ENCODE assay signal across 9 cellular contexts in genomic region chr2:232633413-232634318, GRCh38. TPM values are rescaled to one million over a fixed set of nuclear protein-coding genes. Genes with fewer than 3 reads are reported as not detected.
DNase-seq lines count a peak whose midpoint lies in the region; TF ChIP-seq lines count a peak whose summit lies in the region.
"Had no signal": no experiment of that assay in that cellular context is flagged by ENCODE, and none has a peak within 500 bp of the region (broad histone marks: within the 10 kb centered on the region; RNA-seq: fewer than 3 reads in every experiment).

A gene with protein sequence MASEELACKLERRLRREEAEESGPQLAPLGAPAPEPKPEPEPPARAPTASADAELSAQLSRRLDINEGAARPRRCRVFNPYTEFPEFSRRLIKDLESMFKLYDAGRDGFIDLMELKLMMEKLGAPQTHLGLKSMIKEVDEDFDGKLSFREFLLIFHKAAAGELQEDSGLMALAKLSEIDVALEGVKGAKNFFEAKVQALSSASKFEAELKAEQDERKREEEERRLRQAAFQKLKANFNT (plus strand): TSS chr2:232633604. CDS start chr2:232633705, 101 bp downstream.

- no peaks in the 10 kb centered on the region for H4K20me1 ChIP-seq in Karpas-422 (ENCODE audit: insufficient read depth, low read depth, low read length)

- H3K36me3 ChIP-seq in esophagus squamous epithelium (no peaks in the 10 kb centered on the region), mucosa of rectum (ENCODE audit: control insufficient read depth in 2 of 2, insufficient read depth in 2 of 2, low read length in 2 of 2) (no peaks in the 10 kb centered on the region), Karpas-422 (ENCODE audit: insufficient read depth, low read length) (no peaks in the 10 kb centered on the region)

- TF ChIP-seq CTCF in esophagus squamous epithelium (IDR thresholded peaks at IDR 0.05) = no peak

- no peaks in the 10 kb centered on the region for H3K79me2 ChIP-seq in Karpas-422 (ENCODE audit: low read length)

- H3K9me3 ChIP-seq in esophagus squamous epithelium (no peaks in the 10 kb centered on the region), mucosa of rectum (ENCODE audit: control insufficient read depth in 2 of 2, low read length in 2 of 2) (peaks cover 0 to 3% of the 10 kb centered on the region in 2 donors), Karpas-422 (ENCODE audit: low read length) (no peaks in the 10 kb centered on the region)

- H3K4me2 ChIP-seq in Karpas-422 (ENCODE audit: low read depth, low read length, poor library complexity, severe bottlenecking) = no peak within 1 kb of the TSS

- WGBS in esophagus squamous epithelium, 2 donors = 0% methylated on average over 9 to 22 of the region's 101 CpGs

- H3K9ac ChIP-seq in mucosa of rectum (ENCODE audit: low read depth in 1 of 2, low read length in 2 of 2) = peak within 1 kb of the TSS in 1 of 2 donors; percentile 37
- no peak within 1 kb of the TSS for H3K9ac ChIP-seq in Karpas-422 (ENCODE audit: low read length)

- H3K9me2 ChIP-seq in Karpas-422 (replicated peaks; ENCODE audit: insufficient read depth, low read length) = no peaks in the 10 kb centered on the region

- peak in 2 of 4 donors; percentile 44 to 74 for TF ChIP-seq POLR2A in esophagus squamous epithelium (IDR thresholded peaks at IDR 0.05)

- H3K4me3 ChIP-seq in esophagus squamous epithelium (peak within 1 kb of the TSS; percentile 33 to 77 (median 54)), mucosa of rectum (ENCODE audit: low read length in 2 of 2) (peak within 1 kb of the TSS; percentile 49 to 52), Karpas-422 (ENCODE audit: low read length) (no peak within 1 kb of the TSS)

- H3K27me3 ChIP-seq in esophagus squamous epithelium (peaks cover 0 to 91% (median 11%) of the 10 kb centered on the region in 4 donors), mucosa of rectum (ENCODE audit: control insufficient read depth in 2 of 2, insufficient read depth in 2 of 2, low read length in 2 of 2) (peaks cover 22 to 25% of the 10 kb centered on the region in 2 donors), Karpas-422 (ENCODE audit: low read length) (no peaks in the 10 kb centered on the region)

- intact Hi-C loops in esophagus squamous epithelium (cut with DNase I) = no loop called here

- H3K4me1 ChIP-seq in esophagus squamous epithelium = peaks cover 5 to 30% (median 12%) of the 10 kb centered on the region in 3 donors
- H3K4me1 ChIP-seq in mucosa of rectum (ENCODE audit: control insufficient read depth in 2 of 2, insufficient read depth in 2 of 2, low read length in 2 of 2) = no peaks in the 10 kb centered on the region
- H3K4me1 ChIP-seq in Karpas-422 (ENCODE audit: low read length) = no peaks in the 10 kb centered on the region

- H2AFZ ChIP-seq in Karpas-422 (ENCODE audit: low read length) = no peak within 1 kb of the TSS

- H3K27ac ChIP-seq in esophagus squamous epithelium = peak within 1 kb of the TSS; percentile 59 to 85 (median 72)
- peak within 1 kb of the TSS; percentile 43 to 55 for H3K27ac ChIP-seq in mucosa of rectum (ENCODE audit: low read depth in 2 of 2, low read length in 2 of 2)
- no peak within 1 kb of the TSS for H3K27ac ChIP-seq in Karpas-422 (ENCODE audit: low read length)
- H3K27ac ChIP-seq: epithelial cell of prostate had no signal

- peak; percentile 21 for DNase-seq in GM19240 (ENCODE audit: insufficient read length, low spot score)
- DNase-seq in NCI-H69 (lab: John Stamatoyannopoulos, UW) = peak; percentile 84
- peak; percentile 68 to 77 for DNase-seq in activated T-cell treated with anti-CD3 and anti-CD28 coated beads, Interleukin-2, amount 50 U/mL, for 48 hours
- DNase-seq in esophagus squamous epithelium (lab: John Stamatoyannopoulos, UW) = no peak
- DNase-seq in stimulated activated CD8-positive, alpha-beta memory T cell treated with anti-CD3 and anti-CD28 coated beads, Interleukin-4, amount 100 ng/mL, for 24 hours (ENCODE audit: low read depth) = peak; percentile 50
- no peak for DNase-seq in SKM-1 (lab: John Stamatoyannopoulos, UW; ENCODE audit: unreplicated experiment)
- DNase-seq in Karpas-422 = no peak

RNA-seq across cellular contexts. Expression of the gene that starts here (rescaled TPM):
- 10 to 100 TPM in 1 of 4 donors, 1 to 10 TPM in 2, under 1 TPM in 1; 0.30 to 10.1 (median 2.3) TPM for total RNA-seq in esophagus squamous epithelium
- total RNA-seq in Karpas-422 (2014; rRNA removed; shearing (Covaris generic); ENCODE audit: low replicate concordance) = not detected in 2 replicates

Comparison
In these comparisons a context has a peak if more than half of its experiments do, and no peak if none do; other contexts are left out.
1. DNase-seq: peak in GM19240 (single experiment), NCI-H69 (single experiment), activated T-cell treated with anti-CD3 and anti-CD28 coated beads, Interleukin-2, amount 50 U/mL, for 48 hours (2 of 2) and stimulated activated CD8-positive, alpha-beta memory T cell treated with anti-CD3 and anti-CD28 coated beads, Interleukin-4, amount 100 ng/mL, for 24 hours (single experiment); none in esophagus squamous epithelium (single experiment), SKM-1 (single experiment) and Karpas-422 (single experiment).